ENCODE assay signal across 8 cellular contexts in the genomic region with DNA sequence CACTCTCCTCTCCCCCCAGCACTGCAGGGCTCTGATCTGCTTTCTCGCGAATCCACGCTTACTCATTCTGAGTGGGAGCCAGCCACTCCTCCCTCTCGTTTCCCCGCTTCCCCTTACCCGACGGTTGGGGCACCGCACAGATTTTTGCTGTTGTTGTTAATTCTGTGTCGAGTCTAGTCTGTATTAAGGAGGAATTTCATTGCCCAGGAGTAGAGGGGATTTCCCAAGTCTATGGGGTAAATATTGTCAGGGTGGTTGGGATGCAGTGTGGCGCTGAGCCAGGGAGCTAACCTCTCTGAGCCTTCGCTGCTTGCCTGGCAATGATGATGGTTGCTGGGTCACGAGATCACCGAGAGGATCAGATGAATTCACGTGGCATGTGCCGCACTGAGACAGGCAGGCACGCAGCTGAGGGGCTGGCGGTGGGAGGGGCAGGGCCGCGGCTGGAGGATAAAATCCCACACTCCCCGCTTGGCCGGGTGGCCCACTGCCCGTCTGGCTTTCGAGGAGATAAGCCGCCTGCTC. TPM values are rescaled to one million over a fixed set of nuclear protein-coding genes. Genes with fewer than 3 reads are reported as not detected.
A peak's percentile ranks its signal among the peaks of the same experiment; 100 is the strongest.
DNase-seq lines count a peak whose midpoint lies in the region; ATAC-seq, FAIRE-seq and TF ChIP-seq lines count a peak whose summit lies in the region.

No MANE protein-coding gene starts in this region.

- no peak overlapping the region for H3K4me3 ChIP-seq in AG04449 (ENCODE audit: low read depth, low read length)

- no peak for ATAC-seq in HG02588 (IDR thresholded peaks at IDR 0.05; ENCODE audit: unreplicated experiment)

- POLR2A ChIA-PET in AG04449 (lab: Yijun Ruan, JAX): interaction anchor here (0.8 kb wide), 1 partner anchor 18 kb away, joined by 4 read pairs; no protein-coding TSS in a partner anchor

- no peak for FAIRE-seq in H54 (lab: Jason Lieb, UNC)

- TF ChIP-seq CTCF in AG04449 (IDR thresholded peaks at IDR 0.05; ENCODE audit: insufficient read depth, low read length, missing control alignments): no peak

- no peak for TF ChIP-seq POLR2A in H54 (IDR thresholded peaks at IDR 0.05; ENCODE audit: low read depth, low read length)

- DNase-seq in AG04449 (ENCODE audit: low read depth, low spot score) (peak; percentile 57), NCI-H2029 treated with DMSO at 0.1 percent for 48 hours (lab: John Stamatoyannopoulos, UW) (peak; percentile 37), dermis microvascular lymphatic vessel endothelial cell (ENCODE audit: low read depth in 2 of 2) (peak; percentile 66 to 89), nucleus accumbens (lab: John Stamatoyannopoulos, UW) (peak in 36 of 56 donors; percentile 15 to 86 (median 59)), Kasumi-1 (lab: John Stamatoyannopoulos, UW) (no peak), H54 (ENCODE audit: insufficient read length, low spot score) (no peak)
- no peak for DNase-seq in activated CD4-positive, CD25-positive, alpha-beta regulatory T cell treated with anti-CD3 and anti-CD28 coated beads, Interleukin-2, amount 50 U/mL, for 72 hours

- CTCF ChIA-PET in AG04449 (lab: Yijun Ruan, JAX): interaction anchor here (1.0 to 3.7 kb wide), 3 partner anchors 29 to 218 kb away, joined by 3 to 24 read pairs (median 3); no protein-coding TSS in a partner anchor

RNA-seq across cellular contexts. Expression of gene NCOR2, which starts 18.5 kb away (rescaled TPM):
- total RNA-seq in dermis microvascular lymphatic vessel endothelial cell: 10.0 and 19.7 TPM in 2 replicates

Comparison
In these comparisons a context has a peak if more than half of its experiments do, and no peak if none do; other contexts are left out.
1. DNase-seq: peak in AG04449 (single experiment), NCI-H2029 treated with DMSO at 0.1 percent for 48 hours (single experiment), dermis microvascular lymphatic vessel endothelial cell (2 of 2) and nucleus accumbens (36 of 56); none in activated CD4-positive, CD25-positive, alpha-beta regulatory T cell treated with anti-CD3 and anti-CD28 coated beads, Interleukin-2, amount 50 U/mL, for 72 hours (single experiment), Kasumi-1 (0 of 2) and H54 (single experiment).